1 cellular context compared by ENCODE assay signal in genomic region chrX:109345866-109346265, GRCh38.
TF ChIP-seq lines count a peak whose summit lies in the region.

No MANE protein-coding gene starts in this region.

TF ChIP-seq in GM23338, 12 proteins besides CTCF, POLR2A, EP300 and RAD21 (continued from another document):
- TF ChIP-seq ZNF462 (CRISPR knock-in tag; IDR thresholded peaks at IDR 0.05) (no peak), JUNB (IDR thresholded peaks at IDR 0.05; ENCODE audit: unreplicated experiment) (no peak), REST (IDR thresholded peaks at IDR 0.05; ENCODE audit: unreplicated experiment) (no peak)
